In genomic region chr12:123306200-123306599, GRCh38 we compare ENCODE assay signal across 15 cellular contexts. TPM values are rescaled to one million over a fixed set of nuclear protein-coding genes. Genes with fewer than 3 reads are reported as not detected.
DNase-seq lines count a peak whose midpoint lies in the region; ATAC-seq and TF ChIP-seq lines count a peak whose summit lies in the region.
"Had no signal": no experiment of that assay in that cellular context is flagged by ENCODE, and none has a peak within 500 bp of the region (broad histone marks: within the 10 kb centered on the region; RNA-seq: fewer than 3 reads in every experiment).

No MANE protein-coding gene starts in this region.

- H3K4me3 Mint-ChIP-seq in progenitor cell of endocrine pancreas (ENCODE audit: low read depth), result no peak overlapping the region
- no peak overlapping the region for H3K4me3 Mint-ChIP-seq in type B pancreatic cell
- H3K4me3 Mint-ChIP-seq: CD4-positive, alpha-beta memory T cell; GM23338; H9; HFFc6 had no signal

- CTCF ChIA-PET in HEK293 (lab: Yijun Ruan, JAX), result no interaction called here

- H3K9me3 Mint-ChIP-seq in progenitor cell of endocrine pancreas (ENCODE audit: low read depth), result no peaks in the 10 kb centered on the region
- H3K9me3 Mint-ChIP-seq in type B pancreatic cell, result no peaks in the 10 kb centered on the region
- H3K9me3 Mint-ChIP-seq: CD4-positive, alpha-beta memory T cell; GM23338; H9; HFFc6 had no signal

- H3K27me3 Mint-ChIP-seq in progenitor cell of endocrine pancreas (no peaks in the 10 kb centered on the region), type B pancreatic cell (no peaks in the 10 kb centered on the region)
- H3K27me3 Mint-ChIP-seq: CD4-positive, alpha-beta memory T cell had no signal

- peak overlapping the region; percentile 20 for H3K27ac Mint-ChIP-seq in progenitor cell of endocrine pancreas
- H3K27ac Mint-ChIP-seq in type B pancreatic cell, result no peak overlapping the region
- H3K27ac Mint-ChIP-seq: CD4-positive, alpha-beta memory T cell; GM23338; H9; HFFc6 had no signal

- TF ChIP-seq CTCF in HEK293 (tag by site-specific recombination; IDR thresholded peaks at IDR 0.05) (no peak), progenitor cell of endocrine pancreas (IDR thresholded peaks at IDR 0.05; ENCODE audit: unreplicated experiment) (no peak), type B pancreatic cell (conservative IDR thresholded peaks at IDR 0.05) (no peak)

- H3K36me3 Mint-ChIP-seq in progenitor cell of endocrine pancreas (ENCODE audit: insufficient read depth), result peaks cover 28% of the 10 kb centered on the region
- peaks cover 39% of the 10 kb centered on the region for H3K36me3 Mint-ChIP-seq in type B pancreatic cell

- H3K4me1 Mint-ChIP-seq in progenitor cell of endocrine pancreas (ENCODE audit: low read depth) (no peaks in the 10 kb centered on the region), type B pancreatic cell (ENCODE audit: unreplicated experiment) (no peaks in the 10 kb centered on the region)
- H3K4me1 Mint-ChIP-seq: GM23338, H9 had no signal

- no peak overlapping the region for H3K4me3 ChIP-seq in HEK293 (ENCODE audit: low read depth, low read length)
- H3K4me3 ChIP-seq: GM23338 had no signal

- no peak overlapping the region for H3K27ac ChIP-seq in HEK293 (ENCODE audit: extremely low read depth, low read depth, low read length)

- no peaks in the 10 kb centered on the region for H3K4me1 ChIP-seq in HEK293 (ENCODE audit: control insufficient read depth, insufficient read depth, low read length)
- H3K4me1 ChIP-seq: Caco-2 had no signal

- POLR2A ChIA-PET in HEK293 (lab: Yijun Ruan, JAX), result interaction anchor here (0.7 kb wide), 1 partner anchor 271 kb away, joined by 4 read pairs; no protein-coding TSS in a partner anchor

- no peak for ATAC-seq in HG02759 (IDR thresholded peaks at IDR 0.05; ENCODE audit: unreplicated experiment)
- ATAC-seq: GM23338, HCT116 had no signal

- H3K36me3 ChIP-seq in HEK293 (ENCODE audit: control insufficient read depth in 2 of 2, insufficient read depth in 1 of 2, low read length in 2 of 2), result peaks cover 75 to 89% of the 10 kb centered on the region in 2 experiments

- no peaks in the 10 kb centered on the region for H3K9me3 ChIP-seq in HEK293 (ENCODE audit: control insufficient read depth, insufficient read depth, low read depth, low read length)
- H3K9me3 ChIP-seq: Caco-2 had no signal

- DNase-seq in COR-L47 (lab: John Stamatoyannopoulos, UW), result peak; percentile 6
- peak; percentile 27 for DNase-seq in NCI-H2227 (lab: John Stamatoyannopoulos, UW; ENCODE audit: unreplicated experiment)
- DNase-seq in progenitor cell of endocrine pancreas (ENCODE audit: low spot score, unreplicated experiment), result no peak
- DNase-seq in type B pancreatic cell (ENCODE audit: extremely low spot score, unreplicated experiment), result no peak
- DNase-seq: C1 segment of cervical spinal cord; Caco-2; CD4-positive, alpha-beta memory T cell; DMS153; DND-41; H9; HFFc6 had no signal

TF ChIP-seq in HEK293, 187 proteins besides CTCF, POLR2A, EP300 and RAD21:
- TF ChIP-seq ZBTB21 (tag by site-specific recombination; IDR thresholded peaks at IDR 0.05) (no peak), SCRT1 (tag by site-specific recombination; IDR thresholded peaks at IDR 0.05; ENCODE audit: borderline replicate concordance) (peak; percentile 66; the same call in 1 of the 2 replicates), ZNF768 (tag by site-specific recombination; IDR thresholded peaks at IDR 0.05) (no peak), SCRT2 (tag by site-specific recombination; IDR thresholded peaks at IDR 0.05) (peak; percentile 86)

RNA-seq across cellular contexts. Expression of gene CDK2AP1, which starts 34.5 kb away (rescaled TPM):
- total RNA-seq in progenitor cell of endocrine pancreas (182 and 184 TPM in 2 replicates), type B pancreatic cell (ENCODE audit: low replicate concordance) (70.7 and 128 TPM in 2 replicates)

RNA-seq across cellular contexts. Expression of gene SBNO1, which starts 58.4 kb away (rescaled TPM):
- total RNA-seq in progenitor cell of endocrine pancreas, result 45.7 and 46.9 TPM in 2 replicates
- 42.3 and 43.1 TPM in 2 replicates for total RNA-seq in type B pancreatic cell (ENCODE audit: low replicate concordance)

Comparison
In these comparisons a context has a peak if more than half of its experiments do, and no peak if none do; other contexts are left out.
1. DNase-seq: peak in COR-L47 (single experiment) and NCI-H2227 (single experiment); none in progenitor cell of endocrine pancreas (single experiment) and type B pancreatic cell (single experiment).